In genomic region chr3:52154135-52155094, GRCh38 we compare ENCODE assay signal across 8 cellular contexts. TPM values are rescaled to one million over a fixed set of nuclear protein-coding genes. Genes with fewer than 3 reads are reported as not detected.
A peak's percentile ranks its signal among the peaks of the same experiment; 100 is the strongest.
DNase-seq lines count a peak whose midpoint lies in the region; ATAC-seq and TF ChIP-seq lines count a peak whose summit lies in the region.

POC1A (minus strand) TSS chr3:52154423; CDS start chr3:52154372, 51 bp downstream.

- 0% methylated on average over 32 to 83 of the region's 83 CpGs for WGBS in heart left ventricle, 4 donors
- WGBS in upper lobe of left lung, 2 donors: 0% methylated on average over 1 to 56 of the region's 83 CpGs

- peak in 2 of 4 donors; percentile 77 to 86 for TF ChIP-seq EP300 in upper lobe of left lung (IDR thresholded peaks at IDR 0.05)

- TF ChIP-seq CTCF in GM13977 (IDR thresholded peaks at IDR 0.05; ENCODE audit: extremely low read depth, insufficient read depth, missing control alignments) (no peak), heart left ventricle (IDR thresholded peaks at IDR 0.05) (peak in 6 of 12 donors; percentile 8 to 34 (median 19)), upper lobe of left lung (IDR thresholded peaks at IDR 0.05) (peak in 4 of 6 experiments; percentile 46 to 75 (median 66))

- H3K9me3 ChIP-seq in heart left ventricle (no peaks in the 10 kb centered on the region), upper lobe of left lung (no peaks in the 10 kb centered on the region)

- intact Hi-C loops in heart left ventricle (cut with DNase I) (loop anchor here in 7 of 10 donors (1.0 to 10.0 kb wide), 7 partner anchors 38 to 180 kb away; partner anchors contain the start of gene ALAS1 (in 4 of the 7)), posterior cingulate gyrus (cut with DNase I) (loop anchor here (1.0 kb wide), 1 partner anchor 44 kb away; the partner anchor contains the start of gene ALAS1)

- H3K27me3 ChIP-seq in heart left ventricle (no peaks in the 10 kb centered on the region), upper lobe of left lung (no peaks in the 10 kb centered on the region)

- peak within 1 kb of the TSS; percentile 93 for H3K4me3 Mint-ChIP-seq in T-helper 1 cell treated with Interleukin-12 subunit alpha and Interleukin-12 subunit beta and Interleukin-4 antibody, amounts not matched to agents 30 μg/mL and 1 μg/mL, for 36 hours

- H3K27ac Mint-ChIP-seq in T-helper 1 cell treated with Interleukin-12 subunit alpha and Interleukin-12 subunit beta and Interleukin-4 antibody, amounts not matched to agents 30 μg/mL and 1 μg/mL, for 36 hours: peak within 1 kb of the TSS; percentile 96

- H3K27ac ChIP-seq in heart left ventricle: peak within 1 kb of the TSS; percentile 9 to 95 (median 88)
- peak within 1 kb of the TSS; percentile 85 to 93 (median 90) for H3K27ac ChIP-seq in upper lobe of left lung

- H3K4me3 ChIP-seq in heart left ventricle: peak within 1 kb of the TSS; percentile 38 to 73 (median 66)
- peak within 1 kb of the TSS; percentile 62 to 87 (median 68) for H3K4me3 ChIP-seq in upper lobe of left lung

- DNase-seq in GM13977 (ENCODE audit: low spot score) (peak; percentile 92), NCI-H146 treated with DMSO at 0.1 percent for 48 hours (lab: John Stamatoyannopoulos, UW; ENCODE audit: unreplicated experiment) (peak; percentile 86), amniotic epithelial cell (ENCODE audit: low read depth) (peak; percentile 98), heart left ventricle (peak; percentile 95 to 99 (median 96)), posterior cingulate gyrus (peak; percentile 88 to 99 (median 95)), upper lobe of left lung (peak; percentile 97 to 99)

- peaks cover 21% of the 10 kb centered on the region for H3K4me1 Mint-ChIP-seq in T-helper 1 cell treated with Interleukin-12 subunit alpha and Interleukin-12 subunit beta and Interleukin-4 antibody, amounts not matched to agents 30 μg/mL and 1 μg/mL, for 36 hours (ENCODE audit: low read depth)

- in situ Hi-C loops in GM13977 (cut with MboI; ENCODE audit: low pct_unique_long_range_greater_than_20kb, low sequenced_read_pairs, unreplicated experiment): no loop called here

- H3K4me1 ChIP-seq in heart left ventricle (peaks cover 4 to 18% (median 13%) of the 10 kb centered on the region in 12 donors), upper lobe of left lung (peaks cover 8 to 18% (median 10%) of the 10 kb centered on the region in 4 donors)

- no peaks in the 10 kb centered on the region for H3K9me3 Mint-ChIP-seq in T-helper 1 cell treated with Interleukin-12 subunit alpha and Interleukin-12 subunit beta and Interleukin-4 antibody, amounts not matched to agents 30 μg/mL and 1 μg/mL, for 36 hours

- peaks cover 1% of the 10 kb centered on the region for H3K27me3 Mint-ChIP-seq in T-helper 1 cell treated with Interleukin-12 subunit alpha and Interleukin-12 subunit beta and Interleukin-4 antibody, amounts not matched to agents 30 μg/mL and 1 μg/mL, for 36 hours (ENCODE audit: low read depth)

- ATAC-seq in HG02884 (IDR thresholded peaks at IDR 0.05; ENCODE audit: unreplicated experiment) (peak; percentile 74), heart left ventricle (peak; percentile 98 to 99 (median 98)), upper lobe of left lung (ENCODE audit: low FRiP score in 2 of 2) (peak; percentile 98 to 99)

- peak in 1 of 2 donors; percentile 64 for TF ChIP-seq POLR2A in heart left ventricle (IDR thresholded peaks at IDR 0.05)
- TF ChIP-seq POLR2A in upper lobe of left lung (IDR thresholded peaks at IDR 0.05): peak in 2 of 4 donors; percentile 51 to 66

- H3K36me3 ChIP-seq in heart left ventricle: no peaks in the 10 kb centered on the region
- no peaks in the 10 kb centered on the region for H3K36me3 ChIP-seq in upper lobe of left lung

- peaks cover 1% of the 10 kb centered on the region for H3K36me3 Mint-ChIP-seq in T-helper 1 cell treated with Interleukin-12 subunit alpha and Interleukin-12 subunit beta and Interleukin-4 antibody, amounts not matched to agents 30 μg/mL and 1 μg/mL, for 36 hours (ENCODE audit: low read depth)

RNA-seq across cellular contexts. Expression of gene POC1A, which starts in this region (rescaled TPM):
- total RNA-seq in heart left ventricle: 1 to 10 TPM in 7 of 9 donors, under 1 TPM in 2; 0.66 to 5.2 (median 1.4) TPM
- polyA plus RNA-seq in heart left ventricle: 1 to 10 TPM in 1 of 2 donors, under 1 TPM in 1; 0.50 to 3.0 TPM
- 1 to 10 TPM; 1.0 to 4.2 (median 2.8) TPM for total RNA-seq in upper lobe of left lung

Comparison
In these comparisons a context has a peak if more than half of its experiments do, and no peak if none do; other contexts are left out.
1. Peak in every context shown above with its lines: DNase-seq, ATAC-seq, H3K4me3 ChIP-seq and H3K27ac ChIP-seq.